In genomic region chrX:21985332-21985777, GRCh38 we compare ENCODE assay signal across 7 cellular contexts. TPM values are rescaled to one million over a fixed set of nuclear protein-coding genes. Genes with fewer than 3 reads are reported as not detected.
A peak's percentile ranks its signal among the peaks of the same experiment; 100 is the strongest.
DNase-seq lines count a peak whose midpoint lies in the region; ATAC-seq and TF ChIP-seq lines count a peak whose summit lies in the region.

No MANE protein-coding gene starts in this region.

- ATAC-seq in GM18499 (IDR thresholded peaks at IDR 0.05; ENCODE audit: insufficient read depth, unreplicated experiment) (peak; percentile 93), HG02798 (IDR thresholded peaks at IDR 0.05; ENCODE audit: poor library complexity, unreplicated experiment) (peak; percentile 76), heart right ventricle (peak; percentile 73 to 89 (median 79))

- H3K4me3 ChIP-seq in heart right ventricle = no peak overlapping the region

- intact Hi-C loops in heart right ventricle (cut with DNase I) = loop anchor here in 5 of 10 donors (10.0 kb wide), 3 partner anchors 209 to 1629 kb away; no protein-coding TSS in a partner anchor

- H3K4me1 ChIP-seq in heart right ventricle = no peaks in the 10 kb centered on the region

- no peak overlapping the region for H3K27ac ChIP-seq in heart right ventricle

- DNase-seq in NCI-H1417 (lab: John Stamatoyannopoulos, UW) (peak; percentile 55 to 92 (median 76)), SW480 (ENCODE audit: low spot score) (peak; percentile 68), heart right ventricle (peak; percentile 17 to 50), retina (peak; percentile 85)
- peak; percentile 23 for DNase-seq in activated naive CD8-positive, alpha-beta T cell treated with anti-CD3 and anti-CD28 coated beads, Interleukin-2, amount 50 U/mL, for 16 hours (ENCODE audit: low read depth, low spot score)

- peaks cover 0 to 22% (median 0%) of the 10 kb centered on the region in 7 donors for H3K27me3 ChIP-seq in heart right ventricle

- whole genome bisulfite sequencing in heart right ventricle, 2 donors = 2 to 12% methylated on average over 3 of the region's 3 CpGs

- H3K9me3 ChIP-seq in heart right ventricle = no peaks in the 10 kb centered on the region

- peaks cover 0 to 42% (median 0%) of the 10 kb centered on the region in 9 donors for H3K36me3 ChIP-seq in heart right ventricle

- peak; percentile 59 to 90 (median 82) for TF ChIP-seq CTCF in heart right ventricle (IDR thresholded peaks at IDR 0.05)

RNA-seq across cellular contexts. Expression of gene SMS, which starts 44.8 kb away (rescaled TPM):
- 10 to 100 TPM; 44.0 to 70.9 (median 53.5) TPM for total RNA-seq in heart right ventricle
- polyA plus RNA-seq in heart right ventricle = 10 to 100 TPM; 22.3 to 65.4 TPM

RNA-seq across cellular contexts. Expression of gene PHEX, which starts 46.8 kb away (rescaled TPM):
- total RNA-seq in heart right ventricle = under 1 TPM in 8 of 10 donors, not detected in 2; 0.07 to 0.36 (median 0.21) TPM
- polyA plus RNA-seq in heart right ventricle = under 1 TPM in 1 of 2 donors, not detected in 1; 0.01 TPM

Comparison
In these comparisons a context has a peak if more than half of its experiments do, and no peak if none do; other contexts are left out.
1. DNase-seq: peak in every context shown above with its lines; median percentile 85 in retina; 76 in NCI-H1417; 68 in SW480; 34 in heart right ventricle; 23 in activated naive CD8-positive, alpha-beta T cell treated with anti-CD3 and anti-CD28 coated beads, Interleukin-2, amount 50 U/mL, for 16 hours.